Comparison of ENCODE assay signal across 9 cellular contexts in genomic region chr14:71166434-71166833, GRCh38.
A peak's percentile ranks its signal among the peaks of the same experiment; 100 is the strongest.
DNase-seq lines count a peak whose midpoint lies in the region; ATAC-seq and TF ChIP-seq lines count a peak whose summit lies in the region.
"Had no signal": no experiment of that assay in that cellular context is flagged by ENCODE, and none has a peak within 500 bp of the region (broad histone marks: within the 10 kb centered on the region; RNA-seq: fewer than 3 reads in every experiment).

No MANE protein-coding gene starts in this region.

- H3K9me3 ChIP-seq in Loucy (ENCODE audit: insufficient read depth, low read depth, low read length) (no peaks in the 10 kb centered on the region), body of pancreas (no peaks in the 10 kb centered on the region), liver (ENCODE audit: control insufficient read depth in 4 of 4, low read length in 3 of 4) (no peaks in the 10 kb centered on the region)

- TF ChIP-seq RAD21 in liver (IDR thresholded peaks at IDR 0.05), result peak; percentile 75 to 80

- no peak overlapping the region for H3K4me3 Mint-ChIP-seq in stimulated activated naive CD8-positive, alpha-beta T cell treated with anti-CD3 and anti-CD28 coated beads, Interleukin-15, amount 100 ng/mL, for 72 hours
- H3K4me3 Mint-ChIP-seq: activated B cell treated with CpG ODN at 0.5 μM for 24 hours had no signal

- peak; percentile 70 for TF ChIP-seq CTCF in Loucy (conservative IDR thresholded peaks at IDR 0.05; ENCODE audit: low read length)
- peak in 5 of 7 experiments; percentile 33 to 78 (median 46) for TF ChIP-seq CTCF in body of pancreas (IDR thresholded peaks at IDR 0.05)
- TF ChIP-seq CTCF in liver (IDR thresholded peaks at IDR 0.05; ENCODE audit: low read depth, low read length, missing input control), result peak; percentile 54

- peaks cover 54% of the 10 kb centered on the region for H3K79me2 ChIP-seq in Loucy (ENCODE audit: insufficient read depth, low read length)

- no peak for TF ChIP-seq POLR2A in body of pancreas (IDR thresholded peaks at IDR 0.05)

- no peaks in the 10 kb centered on the region for H3K9me2 ChIP-seq in Loucy (replicated peaks; ENCODE audit: low read depth, low read length)

- intact Hi-C loops in body of pancreas (cut with DNase I), result no loop called here

- no peaks in the 10 kb centered on the region for H3F3A ChIP-seq in Loucy (ENCODE audit: low read depth)

- H3K4me3 ChIP-seq in Loucy (ENCODE audit: low read length, poor library complexity, severe bottlenecking), result peak overlapping the region; percentile 78
- H3K4me3 ChIP-seq in body of pancreas, result no peak overlapping the region
- H3K4me3 ChIP-seq in liver (ENCODE audit: low read depth in 1 of 3, low read length in 3 of 3), result no peak overlapping the region

- H3K4me2 ChIP-seq in Loucy (ENCODE audit: low read depth, low read length, poor library complexity, severe bottlenecking), result peak overlapping the region; percentile 74

- no peaks in the 10 kb centered on the region for H4K20me1 ChIP-seq in Loucy (ENCODE audit: insufficient read depth, low read length, poor library complexity, severe bottlenecking)

- peaks cover 25% of the 10 kb centered on the region for H3K4me1 Mint-ChIP-seq in stimulated activated naive CD8-positive, alpha-beta T cell treated with anti-CD3 and anti-CD28 coated beads, Interleukin-15, amount 100 ng/mL, for 72 hours

- no peak overlapping the region for H2AFZ ChIP-seq in Loucy (ENCODE audit: low read length)

- peak; percentile 70 for DNase-seq in GM03348 (ENCODE audit: low spot score)
- DNase-seq in body of pancreas, result peak in 3 of 4 donors; percentile 28 to 61 (median 51)
- DNase-seq in stimulated activated CD4-positive, alpha-beta T cell treated with anti-CD3 and anti-CD28 coated beads, Interleukin-4, amount 100 ng/mL, for 4 hours, result no peak
- DNase-seq in stimulated activated CD4-positive, alpha-beta T cell treated with anti-CD3 and anti-CD28 coated beads, Interleukin-2, amount 100 ng/mL, for 48 hours, result no peak
- DNase-seq in stimulated activated naive CD8-positive, alpha-beta T cell treated with anti-CD3 and anti-CD28 coated beads, Interleukin-15, amount 100 ng/mL, for 72 hours, result no peak
- DNase-seq: activated B cell treated with CpG ODN at 0.5 μM for 24 hours had no signal

- H3K9ac ChIP-seq in Loucy (ENCODE audit: low read depth, low read length, poor library complexity, severe bottlenecking) (peak overlapping the region; percentile 47), liver (ENCODE audit: low read depth in 1 of 2, low read length in 2 of 2) (no peak overlapping the region)

- no peak overlapping the region for H3K27ac Mint-ChIP-seq in stimulated activated naive CD8-positive, alpha-beta T cell treated with anti-CD3 and anti-CD28 coated beads, Interleukin-15, amount 100 ng/mL, for 72 hours
- H3K27ac Mint-ChIP-seq: activated B cell treated with CpG ODN at 0.5 μM for 24 hours had no signal

- ATAC-seq in body of pancreas (peak; percentile 27), GM21390 (IDR thresholded peaks at IDR 0.05; ENCODE audit: unreplicated experiment) (no peak)
- ATAC-seq in stimulated activated naive CD8-positive, alpha-beta T cell treated with anti-CD3 and anti-CD28 coated beads, Interleukin-15, amount 100 ng/mL, for 72 hours, result no peak

- H3K36me3 ChIP-seq in Loucy (ENCODE audit: insufficient read depth, low read length) (no peaks in the 10 kb centered on the region; the same call in 1 of the 2 replicates), body of pancreas (replicated peaks in 1 of 2; ENCODE audit: insufficient read depth in 1 of 2, low read depth in 2 of 2) (no peaks in the 10 kb centered on the region), liver (ENCODE audit: control insufficient read depth in 4 of 4, insufficient read depth in 3 of 4, low read depth in 1 of 4, low read length in 3 of 4) (no peaks in the 10 kb centered on the region)

- no peaks in the 10 kb centered on the region for H3K27me3 ChIP-seq in Loucy (ENCODE audit: insufficient read depth, low read length, poor library complexity, severe bottlenecking)
- no peaks in the 10 kb centered on the region for H3K27me3 ChIP-seq in body of pancreas
- H3K27me3 ChIP-seq in liver (ENCODE audit: control insufficient read depth in 4 of 4, insufficient read depth in 4 of 4, low read length in 3 of 4), result no peaks in the 10 kb centered on the region

- H3K4me1 ChIP-seq in Loucy (ENCODE audit: insufficient read depth, low read length, poor library complexity, severe bottlenecking) (peaks cover 55% of the 10 kb centered on the region), body of pancreas (peaks cover 33% of the 10 kb centered on the region), liver (ENCODE audit: control insufficient read depth in 4 of 4, insufficient read depth in 4 of 4, low read length in 3 of 4) (peaks cover 7 to 26% (median 24%) of the 10 kb centered on the region in 4 donors)

- 22 to 59% methylated on average over 1 of the region's 1 CpG for WGBS in body of pancreas, 2 donors
- 27% methylated on average over 1 of the region's 1 CpG for WGBS in liver

- peak overlapping the region in 2 of 4 donors; percentile 73 to 83 for H3K27ac ChIP-seq in body of pancreas
- no peak overlapping the region for H3K27ac ChIP-seq in liver (ENCODE audit: low read depth in 1 of 2, low read length in 2 of 2)

- peaks cover 0 to 1% of the 10 kb centered on the region in 2 donors for H3K9me3 Mint-ChIP-seq in stimulated activated naive CD8-positive, alpha-beta T cell treated with anti-CD3 and anti-CD28 coated beads, Interleukin-15, amount 100 ng/mL, for 72 hours

- peaks cover 15% of the 10 kb centered on the region for H3K27me3 Mint-ChIP-seq in stimulated activated naive CD8-positive, alpha-beta T cell treated with anti-CD3 and anti-CD28 coated beads, Interleukin-15, amount 100 ng/mL, for 72 hours

TF ChIP-seq in liver, 16 proteins besides CTCF, POLR2A, EP300 and RAD21:
- peak in 1 of 2 donors; percentile 7 for TF ChIP-seq RXRA (IDR thresholded peaks at IDR 0.05)
- TF ChIP-seq MAX (IDR thresholded peaks at IDR 0.05), result no peak

Comparison
In these comparisons a context has a peak if more than half of its experiments do, and no peak if none do; other contexts are left out.
1. DNase-seq: peak in GM03348 (single experiment) and body of pancreas (3 of 4); none in stimulated activated CD4-positive, alpha-beta T cell treated with anti-CD3 and anti-CD28 coated beads, Interleukin-4, amount 100 ng/mL, for 4 hours (0 of 2), stimulated activated CD4-positive, alpha-beta T cell treated with anti-CD3 and anti-CD28 coated beads, Interleukin-2, amount 100 ng/mL, for 48 hours (0 of 2) and stimulated activated naive CD8-positive, alpha-beta T cell treated with anti-CD3 and anti-CD28 coated beads, Interleukin-15, amount 100 ng/mL, for 72 hours (0 of 2).
2. Peak in every context shown above with its lines, with median percentiles within 50 percentile points of each other: CTCF ChIP-seq.